ENCODE assay signal across 20 cellular contexts in the genomic region with DNA sequence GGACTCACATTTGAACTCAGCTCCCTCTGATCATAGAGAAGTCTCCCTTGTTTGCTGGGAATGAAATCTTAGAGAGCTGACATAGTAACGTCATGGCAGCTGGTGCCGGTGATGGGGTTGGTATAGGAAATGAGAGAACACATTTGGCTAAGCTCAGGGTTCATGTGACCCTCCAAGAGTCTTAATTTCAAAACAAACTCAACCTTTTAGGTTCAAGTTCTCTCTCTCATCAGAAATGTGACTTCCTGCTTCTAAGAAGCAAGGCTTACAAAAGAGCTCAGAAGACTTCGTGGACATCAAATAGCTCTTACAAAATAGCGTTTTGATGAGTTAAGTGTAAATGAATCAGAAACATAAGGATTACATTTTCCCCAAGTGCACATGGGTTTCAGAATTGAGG.
"Had no signal": no experiment of that assay in that cellular context is flagged by ENCODE, and none has a peak within 500 bp of the region (broad histone marks: within the 10 kb centered on the region; RNA-seq: fewer than 3 reads in every experiment).

No MANE protein-coding gene starts in this region.

- H3K36me3 Mint-ChIP-seq: activated CD4-positive, alpha-beta memory T cell treated with anti-CD3 and anti-CD28 coated beads for 36 hours; activated naive CD8-positive, alpha-beta T cell treated with anti-CD3 and anti-CD28 coated beads, Interleukin-2, amount 10 ng/mL, durations not matched to agents 7 days and 5 days; naive thymus-derived CD4-positive, alpha-beta T cell had no signal

- H3K4me1 Mint-ChIP-seq: activated naive CD8-positive, alpha-beta T cell treated with anti-CD3 and anti-CD28 coated beads, Interleukin-2, amount 10 ng/mL, durations not matched to agents 7 days and 5 days; naive thymus-derived CD4-positive, alpha-beta T cell; neural progenitor cell had no signal

- DNase-seq: activated CD4-positive, alpha-beta memory T cell treated with anti-CD3 and anti-CD28 coated beads for 36 hours; activated CD4-positive, alpha-beta T cell treated with anti-CD3 and anti-CD28 coated beads for 48 hours; activated CD4-positive, CD25-positive, alpha-beta regulatory T cell; activated naive CD4-positive, alpha-beta T cell treated with Interleukin-2 at 50 U/mL for 16 hours; activated naive CD8-positive, alpha-beta T cell treated with anti-CD3 and anti-CD28 coated beads, Interleukin-2, amount 10 ng/mL, durations not matched to agents 7 days and 5 days; activated T-cell treated with anti-CD3 and anti-CD28 coated beads, Interleukin-2, amount 50 U/mL, for 48 hours; amygdala; cortex of kidney; heart right ventricle; kidney; left lung; naive thymus-derived CD4-positive, alpha-beta T cell; ovary; spleen; stimulated activated CD4-positive, alpha-beta T cell treated with anti-CD3 and anti-CD28 coated beads, Interleukin-4, amount 100 ng/mL, for 24 hours; stimulated activated naive CD4-positive, alpha-beta T cell treated with Interleukin-2 at 50 U/mL for 16 hours had no signal

- H3K4me3 Mint-ChIP-seq: activated CD4-positive, alpha-beta memory T cell treated with anti-CD3 and anti-CD28 coated beads for 36 hours; activated naive CD8-positive, alpha-beta T cell treated with anti-CD3 and anti-CD28 coated beads, Interleukin-2, amount 10 ng/mL, durations not matched to agents 7 days and 5 days; naive thymus-derived CD4-positive, alpha-beta T cell; neural progenitor cell; T-helper 1 cell treated with Interleukin-12 subunit alpha and Interleukin-12 subunit beta and Interleukin-4 antibody, amounts not matched to agents 30 μg/mL and 1 μg/mL, for 36 hours had no signal

- H3K27ac Mint-ChIP-seq: activated CD4-positive, alpha-beta memory T cell treated with anti-CD3 and anti-CD28 coated beads for 36 hours; activated naive CD8-positive, alpha-beta T cell treated with anti-CD3 and anti-CD28 coated beads, Interleukin-2, amount 10 ng/mL, durations not matched to agents 7 days and 5 days; naive thymus-derived CD4-positive, alpha-beta T cell; neural progenitor cell; T-helper 1 cell treated with Interleukin-12 subunit alpha and Interleukin-12 subunit beta and Interleukin-4 antibody, amounts not matched to agents 30 μg/mL and 1 μg/mL, for 36 hours had no signal

- H3K27me3 Mint-ChIP-seq: activated naive CD8-positive, alpha-beta T cell treated with anti-CD3 and anti-CD28 coated beads, Interleukin-2, amount 10 ng/mL, durations not matched to agents 7 days and 5 days had no signal

- H3K4me3 ChIP-seq: heart right ventricle, left lung, lung, neural progenitor cell, ovary, prostate gland, spleen had no signal

- H3K9me3 Mint-ChIP-seq: activated CD4-positive, alpha-beta memory T cell treated with anti-CD3 and anti-CD28 coated beads for 36 hours; neural progenitor cell; T-helper 1 cell treated with Interleukin-12 subunit alpha and Interleukin-12 subunit beta and Interleukin-4 antibody, amounts not matched to agents 30 μg/mL and 1 μg/mL, for 36 hours had no signal
